In the genomic region with DNA sequence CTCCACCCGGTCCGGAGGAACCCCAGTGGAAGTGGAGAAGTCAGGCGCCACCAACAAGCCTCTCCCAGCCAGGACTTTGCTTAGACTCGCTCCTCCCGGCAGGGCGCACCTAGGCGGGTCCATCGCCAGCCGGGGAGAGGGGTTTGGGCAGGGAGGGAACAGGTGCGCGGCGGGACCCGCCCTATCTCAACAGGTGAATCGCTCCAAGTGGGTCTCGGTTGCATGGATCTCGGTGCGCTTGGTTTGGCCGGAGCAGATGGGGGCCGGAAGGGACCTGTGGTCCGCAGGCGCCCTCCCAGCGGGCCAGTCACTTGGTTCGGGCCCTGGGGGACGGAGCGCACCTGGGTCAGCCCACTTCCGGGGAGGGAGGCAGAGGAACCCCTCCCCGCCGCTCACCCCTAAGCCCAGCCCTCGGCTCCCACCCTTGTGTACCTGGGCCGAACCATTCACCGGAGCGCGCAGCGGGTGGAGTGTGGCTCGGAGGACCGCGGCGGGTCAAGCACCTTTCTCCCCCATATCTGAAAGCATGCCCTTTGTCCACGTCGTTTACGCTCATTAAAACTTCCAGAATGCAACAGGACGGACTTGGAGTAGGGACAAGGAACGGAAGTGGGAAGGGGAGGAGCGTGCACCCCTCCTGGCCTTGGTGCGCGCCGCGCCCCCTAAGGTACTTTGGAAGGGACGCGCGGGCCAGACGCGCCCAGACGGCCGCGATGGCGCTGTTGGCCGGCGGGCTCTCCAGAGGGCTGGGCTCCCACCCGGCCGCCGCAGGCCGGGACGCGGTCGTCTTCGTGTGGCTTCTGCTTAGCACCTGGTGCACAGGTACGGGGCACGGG, we compare ENCODE assay signal across 1 cellular context.
TF ChIP-seq lines count a peak whose summit lies in the region.

A gene with protein sequence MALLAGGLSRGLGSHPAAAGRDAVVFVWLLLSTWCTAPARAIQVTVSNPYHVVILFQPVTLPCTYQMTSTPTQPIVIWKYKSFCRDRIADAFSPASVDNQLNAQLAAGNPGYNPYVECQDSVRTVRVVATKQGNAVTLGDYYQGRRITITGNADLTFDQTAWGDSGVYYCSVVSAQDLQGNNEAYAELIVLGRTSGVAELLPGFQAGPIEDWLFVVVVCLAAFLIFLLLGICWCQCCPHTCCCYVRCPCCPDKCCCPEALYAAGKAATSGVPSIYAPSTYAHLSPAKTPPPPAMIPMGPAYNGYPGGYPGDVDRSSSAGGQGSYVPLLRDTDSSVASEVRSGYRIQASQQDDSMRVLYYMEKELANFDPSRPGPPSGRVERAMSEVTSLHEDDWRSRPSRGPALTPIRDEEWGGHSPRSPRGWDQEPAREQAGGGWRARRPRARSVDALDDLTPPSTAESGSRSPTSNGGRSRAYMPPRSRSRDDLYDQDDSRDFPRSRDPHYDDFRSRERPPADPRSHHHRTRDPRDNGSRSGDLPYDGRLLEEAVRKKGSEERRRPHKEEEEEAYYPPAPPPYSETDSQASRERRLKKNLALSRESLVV (plus strand): TSS at position 693 of the 836 bp plus-strand sequence. CDS start 21 bp downstream, at position 714.

TF ChIP-seq in HepG2, 621 proteins besides CTCF, POLR2A, EP300 and RAD21 (continued from another document):
- TF ChIP-seq, protein P1, sequence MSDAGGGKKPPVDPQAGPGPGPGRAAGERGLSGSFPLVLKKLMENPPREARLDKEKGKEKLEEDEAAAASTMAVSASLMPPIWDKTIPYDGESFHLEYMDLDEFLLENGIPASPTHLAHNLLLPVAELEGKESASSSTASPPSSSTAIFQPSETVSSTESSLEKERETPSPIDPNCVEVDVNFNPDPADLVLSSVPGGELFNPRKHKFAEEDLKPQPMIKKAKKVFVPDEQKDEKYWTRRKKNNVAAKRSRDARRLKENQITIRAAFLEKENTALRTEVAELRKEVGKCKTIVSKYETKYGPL (CRISPR knock-in tag; IDR thresholded peaks at IDR 0.05): peak; percentile 71; the same call in 1 of the 2 replicates
- TF ChIP-seq ZNF143 (CRISPR knock-in tag; IDR thresholded peaks at IDR 0.05) (no peak; the same call in 1 of the 2 replicates), ZNF224 (CRISPR knock-in tag; IDR thresholded peaks at IDR 0.05) (no peak; the same call in 1 of the 2 replicates), TBX2 (CRISPR knock-in tag; IDR thresholded peaks at IDR 0.05; ENCODE audit: borderline replicate concordance) (peak; percentile 81; the same call in 1 of the 2 replicates), SNAI1 (CRISPR knock-in tag; IDR thresholded peaks at IDR 0.05; ENCODE audit: borderline replicate concordance) (0 out of 2 replicates have a peak, but pooled peaks have one; percentile 40), RFX1 (IDR thresholded peaks at IDR 0.05) (no peak), NFIB (CRISPR knock-in tag; IDR thresholded peaks at IDR 0.05; ENCODE audit: borderline replicate concordance) (no peak), ZNF879 (CRISPR knock-in tag; IDR thresholded peaks at IDR 0.05) (peak; percentile 26; the same call in 1 of the 2 replicates), NR2F2 (IDR thresholded peaks at IDR 0.05; ENCODE audit: borderline replicate concordance, low read depth) (peak; percentile 29; the same call in 1 of the 2 replicates), HNRNPH1 (optimal IDR thresholded peaks at IDR 0.05; ENCODE audit: low read depth, low read length) (no peak), EED (CRISPR knock-in tag; IDR thresholded peaks at IDR 0.05) (peak; percentile 79), STAT5B (CRISPR knock-in tag; IDR thresholded peaks at IDR 0.05) (peak; percentile 84; the same call in 1 of the 2 replicates), PCBP1 (IDR thresholded peaks at IDR 0.05; ENCODE audit: borderline replicate concordance, low read depth, low read length) (peak; percentile 98; the same call in 1 of the 2 replicates), SAP130 (CRISPR knock-in tag; IDR thresholded peaks at IDR 0.05; ENCODE audit: low read depth) (peak; percentile 83), TCF7 (IDR thresholded peaks at IDR 0.05; ENCODE audit: low read depth) (no peak), ZNF432 (CRISPR knock-in tag; IDR thresholded peaks at IDR 0.05; ENCODE audit: borderline replicate concordance) (no peak)
- TF ChIP-seq, protein P2, sequence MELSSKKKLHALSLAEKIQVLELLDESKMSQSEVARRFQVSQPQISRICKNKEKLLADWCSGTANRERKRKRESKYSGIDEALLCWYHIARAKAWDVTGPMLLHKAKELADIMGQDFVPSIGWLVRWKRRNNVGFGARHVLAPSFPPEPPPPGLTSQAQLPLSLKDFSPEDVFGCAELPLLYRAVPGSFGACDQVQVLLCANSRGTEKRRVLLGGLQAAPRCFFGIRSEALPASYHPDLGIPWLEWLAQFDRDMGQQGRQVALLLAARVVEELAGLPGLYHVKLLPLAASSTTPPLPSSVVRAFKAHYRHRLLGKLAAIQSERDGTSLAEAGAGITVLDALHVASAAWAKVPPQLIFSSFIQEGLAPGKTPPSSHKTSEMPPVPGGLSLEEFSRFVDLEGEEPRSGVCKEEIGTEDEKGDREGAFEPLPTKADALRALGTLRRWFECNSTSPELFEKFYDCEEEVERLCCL (CRISPR knock-in tag; IDR thresholded peaks at IDR 0.05; ENCODE audit: borderline replicate concordance): 0 out of 2 replicates have a peak, but pooled peaks have one; percentile 21
- TF ChIP-seq, protein P3, sequence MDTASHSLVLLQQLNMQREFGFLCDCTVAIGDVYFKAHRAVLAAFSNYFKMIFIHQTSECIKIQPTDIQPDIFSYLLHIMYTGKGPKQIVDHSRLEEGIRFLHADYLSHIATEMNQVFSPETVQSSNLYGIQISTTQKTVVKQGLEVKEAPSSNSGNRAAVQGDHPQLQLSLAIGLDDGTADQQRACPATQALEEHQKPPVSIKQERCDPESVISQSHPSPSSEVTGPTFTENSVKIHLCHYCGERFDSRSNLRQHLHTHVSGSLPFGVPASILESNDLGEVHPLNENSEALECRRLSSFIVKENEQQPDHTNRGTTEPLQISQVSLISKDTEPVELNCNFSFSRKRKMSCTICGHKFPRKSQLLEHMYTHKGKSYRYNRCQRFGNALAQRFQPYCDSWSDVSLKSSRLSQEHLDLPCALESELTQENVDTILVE (CRISPR knock-in tag; IDR thresholded peaks at IDR 0.05): no peak; the same call in 1 of the 2 replicates
- TF ChIP-seq, protein P4, sequence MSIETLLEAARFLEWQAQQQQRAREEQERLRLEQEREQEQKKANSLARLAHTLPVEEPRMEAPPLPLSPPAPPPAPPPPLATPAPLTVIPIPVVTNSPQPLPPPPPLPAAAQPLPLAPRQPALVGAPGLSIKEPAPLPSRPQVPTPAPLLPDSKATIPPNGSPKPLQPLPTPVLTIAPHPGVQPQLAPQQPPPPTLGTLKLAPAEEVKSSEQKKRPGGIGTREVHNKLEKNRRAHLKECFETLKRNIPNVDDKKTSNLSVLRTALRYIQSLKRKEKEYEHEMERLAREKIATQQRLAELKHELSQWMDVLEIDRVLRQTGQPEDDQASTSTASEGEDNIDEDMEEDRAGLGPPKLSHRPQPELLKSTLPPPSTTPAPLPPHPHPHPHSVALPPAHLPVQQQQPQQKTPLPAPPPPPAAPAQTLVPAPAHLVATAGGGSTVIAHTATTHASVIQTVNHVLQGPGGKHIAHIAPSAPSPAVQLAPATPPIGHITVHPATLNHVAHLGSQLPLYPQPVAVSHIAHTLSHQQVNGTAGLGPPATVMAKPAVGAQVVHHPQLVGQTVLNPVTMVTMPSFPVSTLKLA (IDR thresholded peaks at IDR 0.05): peak; percentile 17; the same call in 1 of the 2 replicates
- TF ChIP-seq, protein P5, sequence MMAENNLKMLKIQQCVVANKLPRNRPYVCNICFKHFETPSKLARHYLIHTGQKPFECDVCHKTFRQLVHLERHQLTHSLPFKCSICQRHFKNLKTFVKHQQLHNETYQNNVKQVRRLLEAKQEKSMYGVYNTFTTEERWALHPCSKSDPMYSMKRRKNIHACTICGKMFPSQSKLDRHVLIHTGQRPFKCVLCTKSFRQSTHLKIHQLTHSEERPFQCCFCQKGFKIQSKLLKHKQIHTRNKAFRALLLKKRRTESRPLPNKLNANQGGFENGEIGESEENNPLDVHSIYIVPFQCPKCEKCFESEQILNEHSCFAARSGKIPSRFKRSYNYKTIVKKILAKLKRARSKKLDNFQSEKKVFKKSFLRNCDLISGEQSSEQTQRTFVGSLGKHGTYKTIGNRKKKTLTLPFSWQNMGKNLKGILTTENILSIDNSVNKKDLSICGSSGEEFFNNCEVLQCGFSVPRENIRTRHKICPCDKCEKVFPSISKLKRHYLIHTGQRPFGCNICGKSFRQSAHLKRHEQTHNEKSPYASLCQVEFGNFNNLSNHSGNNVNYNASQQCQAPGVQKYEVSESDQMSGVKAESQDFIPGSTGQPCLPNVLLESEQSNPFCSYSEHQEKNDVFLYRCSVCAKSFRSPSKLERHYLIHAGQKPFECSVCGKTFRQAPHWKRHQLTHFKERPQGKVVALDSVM (CRISPR knock-in tag; IDR thresholded peaks at IDR 0.05): peak; percentile 57
- TF ChIP-seq, protein P6, sequence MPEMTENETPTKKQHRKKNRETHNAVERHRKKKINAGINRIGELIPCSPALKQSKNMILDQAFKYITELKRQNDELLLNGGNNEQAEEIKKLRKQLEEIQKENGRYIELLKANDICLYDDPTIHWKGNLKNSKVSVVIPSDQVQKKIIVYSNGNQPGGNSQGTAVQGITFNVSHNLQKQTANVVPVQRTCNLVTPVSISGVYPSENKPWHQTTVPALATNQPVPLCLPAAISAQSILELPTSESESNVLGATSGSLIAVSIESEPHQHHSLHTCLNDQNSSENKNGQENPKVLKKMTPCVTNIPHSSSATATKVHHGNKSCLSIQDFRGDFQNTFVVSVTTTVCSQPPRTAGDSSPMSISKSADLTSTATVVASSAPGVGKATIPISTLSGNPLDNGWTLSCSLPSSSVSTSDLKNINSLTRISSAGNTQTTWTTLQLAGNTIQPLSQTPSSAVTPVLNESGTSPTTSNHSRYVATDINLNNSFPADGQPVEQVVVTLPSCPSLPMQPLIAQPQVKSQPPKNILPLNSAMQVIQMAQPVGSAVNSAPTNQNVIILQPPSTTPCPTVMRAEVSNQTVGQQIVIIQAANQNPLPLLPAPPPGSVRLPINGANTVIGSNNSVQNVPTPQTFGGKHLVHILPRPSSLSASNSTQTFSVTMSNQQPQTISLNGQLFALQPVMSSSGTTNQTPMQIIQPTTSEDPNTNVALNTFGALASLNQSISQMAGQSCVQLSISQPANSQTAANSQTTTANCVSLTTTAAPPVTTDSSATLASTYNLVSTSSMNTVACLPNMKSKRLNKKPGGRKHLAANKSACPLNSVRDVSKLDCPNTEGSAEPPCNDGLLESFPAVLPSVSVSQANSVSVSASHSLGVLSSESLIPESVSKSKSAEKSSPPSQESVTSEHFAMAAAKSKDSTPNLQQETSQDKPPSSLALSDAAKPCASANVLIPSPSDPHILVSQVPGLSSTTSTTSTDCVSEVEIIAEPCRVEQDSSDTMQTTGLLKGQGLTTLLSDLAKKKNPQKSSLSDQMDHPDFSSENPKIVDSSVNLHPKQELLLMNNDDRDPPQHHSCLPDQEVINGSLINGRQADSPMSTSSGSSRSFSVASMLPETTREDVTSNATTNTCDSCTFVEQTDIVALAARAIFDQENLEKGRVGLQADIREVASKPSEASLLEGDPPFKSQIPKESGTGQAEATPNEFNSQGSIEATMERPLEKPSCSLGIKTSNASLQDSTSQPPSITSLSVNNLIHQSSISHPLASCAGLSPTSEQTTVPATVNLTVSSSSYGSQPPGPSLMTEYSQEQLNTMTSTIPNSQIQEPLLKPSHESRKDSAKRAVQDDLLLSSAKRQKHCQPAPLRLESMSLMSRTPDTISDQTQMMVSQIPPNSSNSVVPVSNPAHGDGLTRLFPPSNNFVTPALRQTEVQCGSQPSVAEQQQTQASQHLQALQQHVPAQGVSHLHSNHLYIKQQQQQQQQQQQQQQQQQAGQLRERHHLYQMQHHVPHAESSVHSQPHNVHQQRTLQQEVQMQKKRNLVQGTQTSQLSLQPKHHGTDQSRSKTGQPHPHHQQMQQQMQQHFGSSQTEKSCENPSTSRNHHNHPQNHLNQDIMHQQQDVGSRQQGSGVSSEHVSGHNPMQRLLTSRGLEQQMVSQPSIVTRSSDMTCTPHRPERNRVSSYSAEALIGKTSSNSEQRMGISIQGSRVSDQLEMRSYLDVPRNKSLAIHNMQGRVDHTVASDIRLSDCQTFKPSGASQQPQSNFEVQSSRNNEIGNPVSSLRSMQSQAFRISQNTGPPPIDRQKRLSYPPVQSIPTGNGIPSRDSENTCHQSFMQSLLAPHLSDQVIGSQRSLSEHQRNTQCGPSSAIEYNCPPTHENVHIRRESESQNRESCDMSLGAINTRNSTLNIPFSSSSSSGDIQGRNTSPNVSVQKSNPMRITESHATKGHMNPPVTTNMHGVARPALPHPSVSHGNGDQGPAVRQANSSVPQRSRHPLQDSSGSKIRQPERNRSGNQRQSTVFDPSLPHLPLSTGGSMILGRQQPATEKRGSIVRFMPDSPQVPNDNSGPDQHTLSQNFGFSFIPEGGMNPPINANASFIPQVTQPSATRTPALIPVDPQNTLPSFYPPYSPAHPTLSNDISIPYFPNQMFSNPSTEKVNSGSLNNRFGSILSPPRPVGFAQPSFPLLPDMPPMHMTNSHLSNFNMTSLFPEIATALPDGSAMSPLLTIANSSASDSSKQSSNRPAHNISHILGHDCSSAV (CRISPR knock-in tag; IDR thresholded peaks at IDR 0.05; ENCODE audit: borderline replicate concordance): peak; percentile 96
- TF ChIP-seq, protein P7, sequence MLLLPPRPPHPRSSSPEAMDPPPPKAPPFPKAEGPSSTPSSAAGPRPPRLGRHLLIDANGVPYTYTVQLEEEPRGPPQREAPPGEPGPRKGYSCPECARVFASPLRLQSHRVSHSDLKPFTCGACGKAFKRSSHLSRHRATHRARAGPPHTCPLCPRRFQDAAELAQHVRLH (CRISPR knock-in tag; IDR thresholded peaks at IDR 0.05; ENCODE audit: borderline replicate concordance, low read depth): peak; percentile 93
- TF ChIP-seq, protein P8, sequence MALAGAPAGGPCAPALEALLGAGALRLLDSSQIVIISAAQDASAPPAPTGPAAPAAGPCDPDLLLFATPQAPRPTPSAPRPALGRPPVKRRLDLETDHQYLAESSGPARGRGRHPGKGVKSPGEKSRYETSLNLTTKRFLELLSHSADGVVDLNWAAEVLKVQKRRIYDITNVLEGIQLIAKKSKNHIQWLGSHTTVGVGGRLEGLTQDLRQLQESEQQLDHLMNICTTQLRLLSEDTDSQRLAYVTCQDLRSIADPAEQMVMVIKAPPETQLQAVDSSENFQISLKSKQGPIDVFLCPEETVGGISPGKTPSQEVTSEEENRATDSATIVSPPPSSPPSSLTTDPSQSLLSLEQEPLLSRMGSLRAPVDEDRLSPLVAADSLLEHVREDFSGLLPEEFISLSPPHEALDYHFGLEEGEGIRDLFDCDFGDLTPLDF (CRISPR knock-in tag; IDR thresholded peaks at IDR 0.05): peak; percentile 63; the same call in 1 of the 2 replicates
